8 cellular contexts compared by ENCODE assay signal in the genomic region with DNA sequence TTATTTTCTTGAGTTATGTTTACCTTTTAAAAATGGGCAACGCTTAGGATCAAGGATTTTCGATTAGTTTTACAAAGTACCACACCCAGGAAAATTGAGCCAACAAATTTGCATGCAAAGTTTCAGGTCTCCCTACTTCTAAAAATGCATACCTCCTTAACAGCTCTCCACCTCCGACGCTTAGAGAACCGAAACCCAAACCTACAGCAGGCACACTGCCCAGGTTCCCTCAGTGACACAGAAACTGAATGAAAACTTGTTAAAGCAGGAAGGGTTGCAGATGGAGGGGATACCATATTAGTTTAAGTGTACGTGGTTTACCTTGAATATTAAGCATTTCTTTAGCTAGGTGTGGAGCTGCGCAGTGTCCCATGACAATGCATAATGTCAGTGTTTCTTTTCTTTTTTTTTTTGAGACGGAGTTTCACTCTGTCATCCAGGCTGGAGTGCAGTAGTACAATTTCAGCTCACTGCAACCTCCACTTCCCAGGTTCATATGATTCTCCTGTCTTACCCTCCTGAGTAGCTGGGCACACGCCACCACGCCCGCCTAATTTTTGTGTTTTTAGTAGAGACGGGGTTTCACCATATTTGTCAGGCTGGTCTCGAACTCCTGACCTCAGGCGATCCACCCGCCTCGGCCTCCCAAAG. TPM values are rescaled to one million over a fixed set of nuclear protein-coding genes. Genes with fewer than 3 reads are reported as not detected.
DNase-seq lines count a peak whose midpoint lies in the region; ATAC-seq and TF ChIP-seq lines count a peak whose summit lies in the region.

No MANE protein-coding gene starts in this region.

- peak; percentile 70 for ATAC-seq in HG03439 (IDR thresholded peaks at IDR 0.05; ENCODE audit: unreplicated experiment)

- TF ChIP-seq CTCF in Calu3 (IDR thresholded peaks at IDR 0.05; ENCODE audit: unreplicated experiment) (no peak), GM20000 (IDR thresholded peaks at IDR 0.05; ENCODE audit: extremely low read depth, missing control alignments) (no peak)

- H3K4me3 Mint-ChIP-seq in Calu3 (ENCODE audit: low read depth, unreplicated experiment): peak overlapping the region; percentile 96

- intact Hi-C loops in Calu3 (cut with micrococcal nuclease; ENCODE audit: unreplicated experiment): no loop called here

- peak overlapping the region; percentile 97 for H3K27ac Mint-ChIP-seq in Calu3 (ENCODE audit: unreplicated experiment)

- no TSS peak for BruUV-seq in Calu3 (replicated peaks; lab: Mats Ljungman, UMichigan)

- H3K9me3 Mint-ChIP-seq in Calu3 (ENCODE audit: low read depth, unreplicated experiment): no peaks in the 10 kb centered on the region

- CTCF ChIA-PET in Calu3 (lab: Charles Lee): interaction anchor here (1.8 kb wide), 1 partner anchor 9 kb away, joined by 7 read pairs; no protein-coding TSS in a partner anchor

- no peak for DNase-seq in Calu3
- peak; percentile 69 for DNase-seq in GM20000 (ENCODE audit: low spot score)
- DNase-seq in activated effector memory CD4-positive, alpha-beta T cell treated with anti-CD3 and anti-CD28 coated beads, Interleukin-2, amount 50 U/mL, for 16 hours: peak; percentile 76
- no peak for DNase-seq in RKO (ENCODE audit: low spot score)
- DNase-seq in COR-L47 (lab: John Stamatoyannopoulos, UW): no peak
- DNase-seq in A172 (ENCODE audit: low spot score): no peak
- DNase-seq in midbrain (lab: John Stamatoyannopoulos, UW): no peak

- peaks cover 42% of the 10 kb centered on the region for H3K4me1 Mint-ChIP-seq in Calu3 (ENCODE audit: low read depth, unreplicated experiment)

- peaks cover 35% of the 10 kb centered on the region for H3K36me3 Mint-ChIP-seq in Calu3 (ENCODE audit: insufficient read depth, unreplicated experiment)

- no peaks in the 10 kb centered on the region for H3K27me3 Mint-ChIP-seq in Calu3 (ENCODE audit: unreplicated experiment)

RNA-seq across cellular contexts. Expression of a gene that starts 1.6 kb away (rescaled TPM):
- total RNA-seq in Calu3 (2022): 312 and 334 TPM in 2 replicates
- total RNA-seq in A172 (2014; rRNA removed; shearing (Covaris generic)): 553 and 634 TPM in 2 replicates

Comparison
In these comparisons a context has a peak if more than half of its experiments do, and no peak if none do; other contexts are left out.
1. DNase-seq: peak in GM20000 (single experiment) and activated effector memory CD4-positive, alpha-beta T cell treated with anti-CD3 and anti-CD28 coated beads, Interleukin-2, amount 50 U/mL, for 16 hours (single experiment); none in Calu3 (single experiment), RKO (single experiment), COR-L47 (single experiment), A172 (single experiment) and midbrain (single experiment).